24 cellular contexts compared by ENCODE assay signal in the genomic region with DNA sequence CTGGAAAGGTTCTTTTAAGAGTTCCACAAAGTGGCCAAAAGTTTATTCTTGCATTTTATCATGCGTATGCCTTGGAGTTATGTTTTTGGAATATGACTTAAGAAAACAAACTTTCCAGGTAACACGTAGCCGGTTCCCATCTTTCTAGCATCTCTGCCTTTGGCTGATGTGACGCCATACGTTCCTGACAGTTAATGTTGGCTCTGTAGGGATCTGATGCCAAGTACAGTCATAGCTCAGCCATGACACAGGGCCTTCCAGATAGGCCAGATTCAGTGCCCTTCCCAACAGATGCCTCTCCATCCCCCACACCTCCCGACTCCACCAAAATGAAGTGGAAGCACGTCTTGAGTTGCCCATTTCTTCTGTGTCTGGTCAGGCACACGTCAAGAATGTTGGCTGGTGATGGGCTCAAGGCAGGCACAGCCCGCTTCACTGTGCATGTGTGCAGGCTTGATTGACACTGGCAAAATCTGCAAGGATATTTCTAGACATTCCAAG. TPM values are rescaled to one million over a fixed set of nuclear protein-coding genes. Genes with fewer than 3 reads are reported as not detected.
DNase-seq lines count a peak whose midpoint lies in the region; ATAC-seq, FAIRE-seq and TF ChIP-seq lines count a peak whose summit lies in the region.
"Had no signal": no experiment of that assay in that cellular context is flagged by ENCODE, and none has a peak within 500 bp of the region (broad histone marks: within the 10 kb centered on the region; RNA-seq: fewer than 3 reads in every experiment).

No MANE protein-coding gene starts in this region.

- H3K9me3 ChIP-seq in endothelial cell of umbilical vein (replicated peaks; ENCODE audit: control insufficient read depth, insufficient read depth, low read length) (no peaks in the 10 kb centered on the region), neural cell (ENCODE audit: low read length) (no peaks in the 10 kb centered on the region)

- H3K4me3 ChIP-seq in endothelial cell of umbilical vein (replicated peaks in 1 of 3; ENCODE audit: insufficient read depth in 1 of 3, low read depth in 1 of 3, low read length in 3 of 3) (no peak overlapping the region), neural cell (ENCODE audit: low read length) (peak overlapping the region; percentile 32)
- H3K4me3 ChIP-seq: GM12878 had no signal

- H3K9me1 ChIP-seq in endothelial cell of umbilical vein (replicated peaks; ENCODE audit: control insufficient read depth, extremely low read depth, insufficient read depth, low read length) = no peaks in the 10 kb centered on the region

- TF ChIP-seq RAD21 in neural cell (conservative IDR thresholded peaks at IDR 0.05) = no peak

- H3K4me1 ChIP-seq in endothelial cell of umbilical vein (ENCODE audit: control insufficient read depth, extremely low read depth, insufficient read depth, low read length) = peaks cover 33% of the 10 kb centered on the region

- no TSS peak for BruUV-seq in endothelial cell of umbilical vein (replicated peaks; lab: Mats Ljungman, UMichigan)

- no peak for TF ChIP-seq POLR2A in endothelial cell of umbilical vein (IDR thresholded peaks at IDR 0.05; ENCODE audit: low read depth, low read length)

- no peak for TF ChIP-seq EP300 in neural cell (conservative IDR thresholded peaks at IDR 0.05; ENCODE audit: poor library complexity, severe bottlenecking)

- dilution Hi-C loops in endothelial cell of umbilical vein (cut with MboI; ENCODE audit: extremely low pct_ligation_motif_present, low sequenced_read_pairs) = no loop called here

- H4K20me1 ChIP-seq in endothelial cell of umbilical vein (replicated peaks; ENCODE audit: control insufficient read depth, extremely low read depth, insufficient read depth, low read length) (no peaks in the 10 kb centered on the region), neural cell (ENCODE audit: insufficient read depth) (no peaks in the 10 kb centered on the region)

- H3K27ac ChIP-seq in endothelial cell of umbilical vein (ENCODE audit: insufficient read depth, low read depth, low read length) (no peak overlapping the region), neural cell (ENCODE audit: low read length) (peak overlapping the region; percentile 50)
- H3K27ac ChIP-seq: HL-60 had no signal

- TF ChIP-seq CTCF in endothelial cell of umbilical vein (IDR thresholded peaks at IDR 0.05; ENCODE audit: extremely low read depth in 1 of 2, insufficient read depth in 1 of 2, low read depth in 1 of 2, low read length in 2 of 2) (no peak), neural cell (IDR thresholded peaks at IDR 0.05; ENCODE audit: poor library complexity, severe bottlenecking) (no peak), D721Med (IDR thresholded peaks at IDR 0.05; ENCODE audit: insufficient read depth, missing control alignments) (no peak)

- H3K79me2 ChIP-seq in endothelial cell of umbilical vein (ENCODE audit: control insufficient read depth, insufficient read depth, low read length) = no peaks in the 10 kb centered on the region
- no peaks in the 10 kb centered on the region for H3K79me2 ChIP-seq in neural cell (replicated peaks; ENCODE audit: insufficient read depth, low read length)

- H3K27me3 ChIP-seq in endothelial cell of umbilical vein (ENCODE audit: control insufficient read depth in 2 of 2, insufficient read depth in 2 of 2, low read length in 2 of 2) (no peaks in the 10 kb centered on the region), neural cell (ENCODE audit: insufficient read depth, low read depth, low read length) (no peaks in the 10 kb centered on the region)

- no peaks in the 10 kb centered on the region for H3K9me2 ChIP-seq in neural cell (ENCODE audit: insufficient read depth, low read length)

- no peaks in the 10 kb centered on the region for H3F3A ChIP-seq in neural cell (ENCODE audit: insufficient read depth, low read length, poor library complexity, severe bottlenecking)

- ATAC-seq in left ventricle myocardium superior (no peak), GM19455 (IDR thresholded peaks at IDR 0.05; ENCODE audit: unreplicated experiment) (no peak)
- ATAC-seq: GM12878, SK-N-SH treated with all-trans-retinoic acid at 6 μM for 48 hours had no signal

- DNase-seq in EH (ENCODE audit: low read depth) = peak; percentile 21
- DNase-seq in LHCN-M2 (ENCODE audit: low read depth) = peak; percentile 32
- no peak for DNase-seq in endothelial cell of umbilical vein (ENCODE audit: low read depth, low spot score)
- DNase-seq in left ventricle myocardium superior = no peak
- no peak for DNase-seq in cerebellar nuclear complex (lab: John Stamatoyannopoulos, UW)
- no peak for DNase-seq in D721Med (ENCODE audit: insufficient read length, low spot score)
- DNase-seq: C1 segment of cervical spinal cord; CD4-positive, alpha-beta memory T cell; COR-L47; EL; GDM1; Karpas-422; MM.1S; NCI-H2029 treated with DMSO at 0.1 percent for 48 hours; NCI-H345; NCI-H510A treated with DMSO at 0.1 percent for 48 hours; NCI-H748 treated with DMSO at 0.1 percent for 48 hours had no signal

- CTCF ChIA-PET in endothelial cell of umbilical vein (lab: Charles Lee) = no interaction called here

- intact Hi-C loops in endothelial cell of umbilical vein (cut with micrococcal nuclease) = no loop called here
- intact Hi-C loops in left ventricle myocardium superior (cut with micrococcal nuclease) = no loop called here

- no peak overlapping the region for H3K9ac ChIP-seq in endothelial cell of umbilical vein (replicated peaks; ENCODE audit: extremely low read depth, insufficient read depth, low read length)
- no peak overlapping the region for H3K9ac ChIP-seq in neural cell (ENCODE audit: low read length)

- POLR2A ChIA-PET in endothelial cell of umbilical vein (lab: Charles Lee) = no interaction called here

- H3K4me2 ChIP-seq in endothelial cell of umbilical vein (ENCODE audit: insufficient read depth, low read length) = no peak overlapping the region
- no peak overlapping the region for H3K4me2 ChIP-seq in neural cell (ENCODE audit: low read length)

- H3K36me3 ChIP-seq in endothelial cell of umbilical vein (ENCODE audit: control insufficient read depth in 2 of 2, extremely low read depth in 1 of 2, insufficient read depth in 2 of 2, low read length in 2 of 2) (no peaks in the 10 kb centered on the region), neural cell (ENCODE audit: insufficient read depth, low read length) (no peaks in the 10 kb centered on the region)

- FAIRE-seq in endothelial cell of umbilical vein (lab: Jason Lieb, UNC) = peak; percentile 57
- no peak for FAIRE-seq in D721Med (lab: Jason Lieb, UNC)
- FAIRE-seq: GM12878, H54, RCC 7860 had no signal

- no peak overlapping the region for H2AFZ ChIP-seq in endothelial cell of umbilical vein (ENCODE audit: low read depth, low read length)
- H2AFZ ChIP-seq in neural cell (ENCODE audit: low read depth, low read length) = no peak overlapping the region

TF ChIP-seq in endothelial cell of umbilical vein, 7 proteins besides CTCF, POLR2A, EP300 and RAD21:
- no peak for TF ChIP-seq POLR2AphosphoS5 (IDR thresholded peaks at IDR 0.05; ENCODE audit: insufficient read depth, low read depth, low read length)
- TF ChIP-seq FOS (IDR thresholded peaks at IDR 0.05; ENCODE audit: borderline replicate concordance, insufficient read depth, low read length) = no peak
- no peak for TF ChIP-seq EZH2 (IDR thresholded peaks at IDR 0.05; ENCODE audit: borderline replicate concordance, low read depth, low read length, severe bottlenecking)
- TF ChIP-seq GATA2 (IDR thresholded peaks at IDR 0.05; ENCODE audit: insufficient read depth, insufficient read length, low read depth, low read length) = no peak
- TF ChIP-seq, protein P1, sequence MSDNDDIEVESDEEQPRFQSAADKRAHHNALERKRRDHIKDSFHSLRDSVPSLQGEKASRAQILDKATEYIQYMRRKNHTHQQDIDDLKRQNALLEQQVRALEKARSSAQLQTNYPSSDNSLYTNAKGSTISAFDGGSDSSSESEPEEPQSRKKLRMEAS (IDR thresholded peaks at IDR 0.05; ENCODE audit: insufficient read depth, insufficient read length) = no peak
- TF ChIP-seq JUN (IDR thresholded peaks at IDR 0.05; ENCODE audit: borderline replicate concordance, insufficient read depth, insufficient read length, low read depth) = no peak
- no peak for TF ChIP-seq MYC (IDR thresholded peaks at IDR 0.05; ENCODE audit: low read depth, low read length)
TF ChIP-seq in endothelial cell of umbilical vein: peak in this region for 0.

RNA-seq across cellular contexts. Expression of gene THOC1, which starts 51.0 kb away (rescaled TPM):
- total RNA-seq in LHCN-M2 (2014; rRNA removed) (35.8 and 38.1 TPM in 2 replicates), endothelial cell of umbilical vein (43.5 and 50.5 TPM in 2 replicates), left ventricle myocardium superior (12.4 TPM)
- polyA plus RNA-seq in LHCN-M2 (2012) = 9.9 TPM
- polyA plus RNA-seq in endothelial cell of umbilical vein (8.8 and 12.0 TPM in 2 replicates), neural cell (145 and 168 TPM in 2 replicates)
- 13.9 and 14.3 TPM in 2 replicates for polyA plus RNA-seq in endothelial cell of umbilical vein (2011; cell fraction: cytosol; rRNA removed)
- polyA plus RNA-seq in endothelial cell of umbilical vein (2011; cell fraction: nucleus; rRNA removed) = 90.8 and 133 TPM in 2 replicates
- 24.4 and 39.3 TPM in 2 replicates for polyA plus RNA-seq in endothelial cell of umbilical vein (2012)
- polyA minus RNA-seq in endothelial cell of umbilical vein (27.7 and 34.7 TPM in 2 replicates), neural cell (163 and 170 TPM in 2 replicates)
- polyA minus RNA-seq in endothelial cell of umbilical vein (2011; cell fraction: cytosol; rRNA and poly(A)+ RNA removed) = 16.6 TPM
- 86.4 and 117 TPM in 2 replicates for polyA minus RNA-seq in endothelial cell of umbilical vein (2011; cell fraction: nucleus; rRNA and poly(A)+ RNA removed)

Comparison
In these comparisons a context has a peak if more than half of its experiments do, and no peak if none do; other contexts are left out.
1. DNase-seq: peak in EH (single experiment) and LHCN-M2 (single experiment); none in endothelial cell of umbilical vein (single experiment), left ventricle myocardium superior (single experiment), cerebellar nuclear complex (0 of 2) and D721Med (single experiment).